ENCODE assay signal across 16 cellular contexts in the genomic region with DNA sequence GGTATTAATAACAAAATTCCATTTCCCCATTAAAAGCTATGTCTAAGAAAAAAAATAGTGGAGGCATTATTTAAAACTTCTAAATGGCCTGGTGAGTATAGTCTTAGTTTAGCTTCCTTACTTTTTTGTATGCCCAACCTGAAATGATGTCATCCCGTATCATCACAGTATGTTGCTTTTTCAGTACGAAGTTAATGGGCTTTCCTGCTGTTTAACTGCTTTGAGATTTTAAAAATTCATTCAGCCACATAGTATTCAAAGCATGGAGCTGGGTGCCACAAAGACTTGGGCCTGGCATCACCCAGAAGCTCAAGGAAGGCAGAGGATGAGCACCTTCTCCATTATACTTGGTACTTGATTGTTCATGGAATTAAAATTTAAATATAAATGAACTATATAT. TPM values are rescaled to one million over a fixed set of nuclear protein-coding genes. Genes with fewer than 3 reads are reported as not detected.
"Had no signal": no experiment of that assay in that cellular context is flagged by ENCODE, and none has a peak within 500 bp of the region (broad histone marks: within the 10 kb centered on the region; RNA-seq: fewer than 3 reads in every experiment).

No MANE protein-coding gene starts in this region.

- H3K4me3 Mint-ChIP-seq: activated naive CD4-positive, alpha-beta T cell treated with anti-CD3 and anti-CD28 coated beads for 36 hours; natural killer cell; stimulated activated naive B cell treated with anti-CD40 and anti-IgM and Interleukin-4, amounts not matched to agents 10 μg/mL and 1 μg/mL and 100 μg/mL, for 72 hours had no signal

- H3K27me3 Mint-ChIP-seq: stimulated activated naive B cell treated with anti-CD40 and anti-IgM and Interleukin-4, amounts not matched to agents 10 μg/mL and 1 μg/mL and 100 μg/mL, for 72 hours had no signal

- H3K36me3 Mint-ChIP-seq: stimulated activated naive B cell treated with anti-CD40 and anti-IgM and Interleukin-4, amounts not matched to agents 10 μg/mL and 1 μg/mL and 100 μg/mL, for 72 hours had no signal

- H3K4me3 ChIP-seq: hepatocyte, left ventricle myocardium inferior, thyroid gland had no signal

- H3K4me1 Mint-ChIP-seq: stimulated activated naive B cell treated with anti-CD40 and anti-IgM and Interleukin-4, amounts not matched to agents 10 μg/mL and 1 μg/mL and 100 μg/mL, for 72 hours had no signal

- H3K36me3 ChIP-seq: left ventricle myocardium inferior had no signal

- H3K27me3 ChIP-seq: hepatocyte, neutrophil, thyroid gland had no signal

- ATAC-seq: esophagus mucosa; natural killer cell; stimulated activated naive B cell treated with anti-CD40 and anti-IgM and Interleukin-4, amounts not matched to agents 10 μg/mL and 1 μg/mL and 100 μg/mL, for 72 hours had no signal

- DNase-seq: activated CD4-positive, alpha-beta T cell treated with anti-CD3 and anti-CD28 coated beads, Interleukin-2, amount 50 U/mL, for 1 hour; activated CD8-positive, alpha-beta memory T cell treated with anti-CD3 and anti-CD28 coated beads for 24 hours; activated naive CD4-positive, alpha-beta T cell treated with anti-CD3 and anti-CD28 coated beads for 36 hours; left ventricle myocardium inferior; mesenchymal stem cell; natural killer cell; retina; stimulated activated CD4-positive, alpha-beta T cell treated with anti-CD3 and anti-CD28 coated beads, Interleukin-15, amount 100 ng/mL, for 24 hours; stimulated activated CD4-positive, alpha-beta T cell treated with anti-CD3 and anti-CD28 coated beads, Interleukin-4, amount 100 ng/mL, for 1 hour; stimulated activated naive B cell treated with anti-CD40 and anti-IgM and Interleukin-4, amounts not matched to agents 10 μg/mL and 1 μg/mL and 100 μg/mL, for 72 hours; thyroid gland had no signal

- H3K27ac Mint-ChIP-seq: activated naive CD4-positive, alpha-beta T cell treated with anti-CD3 and anti-CD28 coated beads for 36 hours; activated T-helper 2 cell treated with anti-CD3 and anti-CD28 coated beads, Interferon-gamma antibody, Interleukin-2, Interleukin-4, amounts not matched to agents 10 μg/mL and 5 μg/mL and 100 μg/mL, durations not matched to agents 14 hours and 24 hours and 36 hours; stimulated activated naive B cell treated with anti-CD40 and anti-IgM and Interleukin-4, amounts not matched to agents 10 μg/mL and 1 μg/mL and 100 μg/mL, for 72 hours had no signal

- H3K9me3 Mint-ChIP-seq: activated naive CD4-positive, alpha-beta T cell treated with anti-CD3 and anti-CD28 coated beads for 36 hours; activated T-helper 2 cell treated with anti-CD3 and anti-CD28 coated beads, Interferon-gamma antibody, Interleukin-2, Interleukin-4, amounts not matched to agents 10 μg/mL and 5 μg/mL and 100 μg/mL, durations not matched to agents 14 hours and 24 hours and 36 hours; natural killer cell; stimulated activated naive B cell treated with anti-CD40 and anti-IgM and Interleukin-4, amounts not matched to agents 10 μg/mL and 1 μg/mL and 100 μg/mL, for 72 hours had no signal

RNA-seq across cellular contexts. Expression of a gene that starts 7.4 kb away (rescaled TPM):
- total RNA-seq: activated naive CD4-positive, alpha-beta T cell treated with anti-CD3 and anti-CD28 coated beads for 36 hours; natural killer cell had no signal
- polyA plus RNA-seq: keratinocyte had no signal
